10 cellular contexts compared by ENCODE assay signal in genomic region chr11:119016216-119017009, GRCh38. TPM values are rescaled to one million over a fixed set of nuclear protein-coding genes. Genes with fewer than 3 reads are reported as not detected.
A peak's percentile ranks its signal among the peaks of the same experiment; 100 is the strongest.
DNase-seq lines count a peak whose midpoint lies in the region; ATAC-seq and TF ChIP-seq lines count a peak whose summit lies in the region.
"Had no signal": no experiment of that assay in that cellular context is flagged by ENCODE, and none has a peak within 500 bp of the region (broad histone marks: within the 10 kb centered on the region; RNA-seq: fewer than 3 reads in every experiment).

No MANE protein-coding gene starts in this region.

- H3K27ac ChIP-seq in BLaER1 treated with 17β-estradiol and CSF1 and Interleukin-3, amounts not matched to agents 10 nM and 100 nM, result peak overlapping the region in 8 of 11 experiments; percentile 84 to 98 (median 94); a peak in 12 of 22 replicates
- H3K27ac ChIP-seq in brain microvascular endothelial cell (no peak overlapping the region), WERI-Rb-1 (no peak overlapping the region)
- peak overlapping the region; percentile 98 for H3K27ac ChIP-seq in naive thymus-derived CD4-positive, alpha-beta T cell (ENCODE audit: low read depth, low read length)

- H3K4me1 ChIP-seq in BLaER1 treated with 17β-estradiol and CSF1 and Interleukin-3, amounts not matched to agents 10 nM and 100 nM, result peaks cover 35 to 43% (median 38%) of the 10 kb centered on the region in 10 experiments
- H3K4me1 ChIP-seq in naive thymus-derived CD4-positive, alpha-beta T cell (ENCODE audit: control insufficient read depth in 2 of 2, insufficient read depth in 2 of 2, low read length in 2 of 2), result peaks cover 28 to 29% of the 10 kb centered on the region in 2 donors

- H3K4me2 ChIP-seq in BLaER1 treated with 17β-estradiol and CSF1 and Interleukin-3, amounts not matched to agents 10 nM and 100 nM, result peak overlapping the region; percentile 77 to 97 (median 90)

- no peak for ATAC-seq in naive thymus-derived CD4-positive, alpha-beta T cell
- no peak for ATAC-seq in HG03159 (IDR thresholded peaks at IDR 0.05; ENCODE audit: unreplicated experiment)

- H3K36me3 ChIP-seq in BLaER1 treated with 17β-estradiol and CSF1 and Interleukin-3, amounts not matched to agents 10 nM and 100 nM, result peaks cover 51 to 78% (median 67%) of the 10 kb centered on the region in 11 experiments
- H3K36me3 ChIP-seq in brain microvascular endothelial cell (replicated peaks), result peaks cover 42% of the 10 kb centered on the region
- H3K36me3 ChIP-seq in naive thymus-derived CD4-positive, alpha-beta T cell (ENCODE audit: control insufficient read depth in 2 of 3, insufficient read depth in 3 of 3, low read length in 3 of 3), result peaks cover 18 to 61% (median 21%) of the 10 kb centered on the region in 3 experiments
- H3K36me3 ChIP-seq in WERI-Rb-1, result peaks cover 77% of the 10 kb centered on the region

- in situ Hi-C loops in brain microvascular endothelial cell (cut with HindIII; ENCODE audit: low pct_ligation_motif_present, low sequenced_read_pairs), result no loop called here

- CTCF ChIA-PET in naive thymus-derived CD4-positive, alpha-beta T cell (lab: Charles Lee), result interaction anchor here (1.0 kb wide), 1 partner anchor 108 kb away, joined by 4 read pairs; no protein-coding TSS in a partner anchor

- no peak for DNase-seq in Jurkat, Clone E6-1 (ENCODE audit: low read depth, low spot score)
- DNase-seq in brain microvascular endothelial cell (no peak), NCI-H1105 treated with DMSO at 0.1 percent for 48 hours (lab: John Stamatoyannopoulos, UW) (no peak), WERI-Rb-1 (no peak), globus pallidus (ENCODE audit: low spot score) (no peak)
- DNase-seq in naive thymus-derived CD4-positive, alpha-beta T cell, result no peak
- DNase-seq: foreskin melanocyte, NCI-H1436 had no signal

- POLR2A ChIA-PET in naive thymus-derived CD4-positive, alpha-beta T cell (lab: Charles Lee), result interaction anchor here (0.6 to 3.8 kb wide), 12 partner anchors 9 to 150 kb away, joined by 3 to 67 read pairs (median 4); partner anchors contain the start of genes CENATAC, HMBS, SLC37A4 and VPS11

- H3K9me3 ChIP-seq in BLaER1 treated with 17β-estradiol and CSF1 and Interleukin-3, amounts not matched to agents 10 nM and 100 nM (replicated peaks in 1 of 11), result no peaks in the 10 kb centered on the region
- peaks cover 0 to 3% (median 0%) of the 10 kb centered on the region in 3 experiments for H3K9me3 ChIP-seq in naive thymus-derived CD4-positive, alpha-beta T cell (ENCODE audit: control insufficient read depth in 2 of 3, low read length in 3 of 3)
- no peaks in the 10 kb centered on the region for H3K9me3 ChIP-seq in WERI-Rb-1 (ENCODE audit: severe bottlenecking)

- H3K9ac ChIP-seq in BLaER1 treated with 17β-estradiol and CSF1 and Interleukin-3, amounts not matched to agents 10 nM and 100 nM, result peak overlapping the region; percentile 89 to 99 (median 95)

- peaks cover 20 to 70% (median 51%) of the 10 kb centered on the region in 7 donors for H3K4me1 Mint-ChIP-seq in naive thymus-derived CD4-positive, alpha-beta T cell

- H3K27ac Mint-ChIP-seq in naive thymus-derived CD4-positive, alpha-beta T cell, result peak overlapping the region in 7 of 9 donors; percentile 31 to 100 (median 99)

- intact Hi-C loops in naive thymus-derived CD4-positive, alpha-beta T cell (cut with micrococcal nuclease), result loop anchor here (5.0 kb wide), 3 partner anchors 151 to 444 kb away; partner anchors contain the start of genes ARCN1 (in 1 of the 2) and NLRX1 (in 1 of the 2)

- TF ChIP-seq CTCF in brain microvascular endothelial cell (IDR thresholded peaks at IDR 0.05; ENCODE audit: low read depth, low read length, missing control alignments) (no peak), WERI-Rb-1 (IDR thresholded peaks at IDR 0.05; ENCODE audit: low read depth, low read length) (no peak)

- peaks cover 0 to 2% (median 0%) of the 10 kb centered on the region in 11 donors for H3K9me3 Mint-ChIP-seq in naive thymus-derived CD4-positive, alpha-beta T cell

- no peaks in the 10 kb centered on the region for H3K27me3 Mint-ChIP-seq in naive thymus-derived CD4-positive, alpha-beta T cell

- H3K27me3 ChIP-seq in BLaER1 treated with 17β-estradiol and CSF1 and Interleukin-3, amounts not matched to agents 10 nM and 100 nM, result no peaks in the 10 kb centered on the region
- H3K27me3 ChIP-seq in brain microvascular endothelial cell (replicated peaks) (no peaks in the 10 kb centered on the region), WERI-Rb-1 (ENCODE audit: insufficient read depth, low read depth, severe bottlenecking) (no peaks in the 10 kb centered on the region)
- H3K27me3 ChIP-seq in naive thymus-derived CD4-positive, alpha-beta T cell (ENCODE audit: control insufficient read depth in 2 of 2, insufficient read depth in 2 of 2, low read length in 2 of 2), result no peaks in the 10 kb centered on the region

- peak overlapping the region; percentile 80 to 98 (median 95) for H3K4me3 ChIP-seq in BLaER1 treated with 17β-estradiol and CSF1 and Interleukin-3, amounts not matched to agents 10 nM and 100 nM
- peak overlapping the region; percentile 79 for H3K4me3 ChIP-seq in Jurkat, Clone E6-1 (ENCODE audit: low read length)
- H3K4me3 ChIP-seq in brain microvascular endothelial cell (ENCODE audit: low read depth, low read length) (peak overlapping the region; percentile 24), WERI-Rb-1 (ENCODE audit: low read depth, low read length) (no peak overlapping the region)
- H3K4me3 ChIP-seq in naive thymus-derived CD4-positive, alpha-beta T cell (ENCODE audit: low read length), result peak overlapping the region; percentile 7

- H4K20me1 ChIP-seq in BLaER1 treated with 17β-estradiol and CSF1 and Interleukin-3, amounts not matched to agents 10 nM and 100 nM, result peaks cover 27 to 81% (median 65%) of the 10 kb centered on the region in 11 experiments; a peak in 20 of 22 replicates

- H3K36me3 Mint-ChIP-seq in naive thymus-derived CD4-positive, alpha-beta T cell, result peaks cover 10 to 53% (median 39%) of the 10 kb centered on the region in 5 donors

- H3K4me3 Mint-ChIP-seq in naive thymus-derived CD4-positive, alpha-beta T cell, result peak overlapping the region; percentile 37 to 100 (median 98)

RNA-seq across cellular contexts. Expression of gene RPS25, which starts 1.7 kb away (rescaled TPM):
- polyA plus RNA-seq in Jurkat, Clone E6-1 (2012; ENCODE audit: insufficient read depth, insufficient read length), result 3,780 TPM
- 1,000 to 10,000 TPM; 1,535 to 3,042 (median 2,772) TPM for total RNA-seq in naive thymus-derived CD4-positive, alpha-beta T cell
- 1,000 to 10,000 TPM; 4,222 to 6,094 TPM for polyA plus RNA-seq in naive thymus-derived CD4-positive, alpha-beta T cell

RNA-seq across cellular contexts. Expression of gene TRAPPC4, which starts 2.2 kb away (rescaled TPM):
- 120 TPM for polyA plus RNA-seq in Jurkat, Clone E6-1 (2012; ENCODE audit: insufficient read depth, insufficient read length)
- total RNA-seq in naive thymus-derived CD4-positive, alpha-beta T cell, result 10 to 100 TPM; 70.7 to 80.3 (median 77.8) TPM
- polyA plus RNA-seq in naive thymus-derived CD4-positive, alpha-beta T cell, result 100 to 1,000 TPM in 1 of 2 donors, 10 to 100 TPM in 1; 82.1 to 123 TPM

RNA-seq across cellular contexts. Expression of gene SLC37A4, which starts 14.3 kb away (rescaled TPM):
- polyA plus RNA-seq in Jurkat, Clone E6-1 (2012; ENCODE audit: insufficient read depth, insufficient read length), result 0.69 TPM
- total RNA-seq in naive thymus-derived CD4-positive, alpha-beta T cell, result 10 to 100 TPM in 3 of 5 experiments, 1 to 10 TPM in 2; 7.1 to 20.8 (median 14.6) TPM
- 10 to 100 TPM; 10.6 to 13.1 TPM for polyA plus RNA-seq in naive thymus-derived CD4-positive, alpha-beta T cell

RNA-seq across cellular contexts. Expression of gene CENATAC, which starts 18.5 kb away (rescaled TPM):
- 19.2 TPM for polyA plus RNA-seq in Jurkat, Clone E6-1 (2012; ENCODE audit: insufficient read depth, insufficient read length)
- total RNA-seq in naive thymus-derived CD4-positive, alpha-beta T cell, result 100 to 1,000 TPM in 4 of 5 experiments, 10 to 100 TPM in 1; 53.5 to 136 (median 109) TPM
- polyA plus RNA-seq in naive thymus-derived CD4-positive, alpha-beta T cell, result 10 to 100 TPM in 1 of 2 donors, 1 to 10 TPM in 1; 8.4 to 13.5 TPM

RNA-seq across cellular contexts. Expression of gene HYOU1, which starts 40.6 kb away (rescaled TPM):
- 84.2 TPM for polyA plus RNA-seq in Jurkat, Clone E6-1 (2012; ENCODE audit: insufficient read depth, insufficient read length)
- total RNA-seq in naive thymus-derived CD4-positive, alpha-beta T cell, result 100 to 1,000 TPM in 3 of 5 experiments, 10 to 100 TPM in 2; 77.8 to 198 (median 110) TPM
- 10 to 100 TPM; 11.3 to 18.3 TPM for polyA plus RNA-seq in naive thymus-derived CD4-positive, alpha-beta T cell

Comparison
In these comparisons a context has a peak if more than half of its experiments do, and no peak if none do; other contexts are left out.
1. H3K27ac ChIP-seq: peak in BLaER1 treated with 17β-estradiol and CSF1 and Interleukin-3, amounts not matched to agents 10 nM and 100 nM (8 of 11) and naive thymus-derived CD4-positive, alpha-beta T cell (single experiment); none in brain microvascular endothelial cell (single experiment) and WERI-Rb-1 (single experiment).